ENCODE assay signal across 1 cellular context in the genomic region with DNA sequence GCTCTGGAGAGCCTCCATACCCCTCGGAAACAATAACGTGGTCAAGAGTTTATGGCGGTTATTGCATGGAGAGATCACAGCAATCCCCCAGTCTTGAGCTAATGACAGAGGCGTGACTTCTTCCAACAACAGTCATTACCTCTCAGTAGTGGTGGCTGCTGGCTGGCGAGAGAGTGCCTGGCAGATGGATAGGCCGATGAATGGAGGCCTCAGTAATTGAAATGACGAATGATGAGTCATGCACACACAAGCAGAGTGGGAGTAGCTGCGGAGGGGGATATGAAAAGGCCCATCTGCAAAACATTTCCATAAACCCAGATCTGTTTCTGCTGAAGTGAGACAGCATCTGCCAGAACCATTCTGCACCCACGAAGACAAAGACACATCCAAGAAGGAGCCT.
TF ChIP-seq lines count a peak whose summit lies in the region.

No MANE protein-coding gene starts in this region.

TF ChIP-seq in K562, 482 proteins besides CTCF, POLR2A, EP300 and RAD21 (continued from another document):
- TF ChIP-seq, protein P1, sequence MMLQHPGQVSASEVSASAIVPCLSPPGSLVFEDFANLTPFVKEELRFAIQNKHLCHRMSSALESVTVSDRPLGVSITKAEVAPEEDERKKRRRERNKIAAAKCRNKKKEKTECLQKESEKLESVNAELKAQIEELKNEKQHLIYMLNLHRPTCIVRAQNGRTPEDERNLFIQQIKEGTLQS (IDR thresholded peaks at IDR 0.05) = peak; percentile 60
- TF ChIP-seq, protein P1 (CRISPR knock-in tag; conservative IDR thresholded peaks at IDR 0.05) = no peak
- no peak for TF ChIP-seq ADNP (tag; IDR thresholded peaks at IDR 0.05)
- TF ChIP-seq, protein P2, sequence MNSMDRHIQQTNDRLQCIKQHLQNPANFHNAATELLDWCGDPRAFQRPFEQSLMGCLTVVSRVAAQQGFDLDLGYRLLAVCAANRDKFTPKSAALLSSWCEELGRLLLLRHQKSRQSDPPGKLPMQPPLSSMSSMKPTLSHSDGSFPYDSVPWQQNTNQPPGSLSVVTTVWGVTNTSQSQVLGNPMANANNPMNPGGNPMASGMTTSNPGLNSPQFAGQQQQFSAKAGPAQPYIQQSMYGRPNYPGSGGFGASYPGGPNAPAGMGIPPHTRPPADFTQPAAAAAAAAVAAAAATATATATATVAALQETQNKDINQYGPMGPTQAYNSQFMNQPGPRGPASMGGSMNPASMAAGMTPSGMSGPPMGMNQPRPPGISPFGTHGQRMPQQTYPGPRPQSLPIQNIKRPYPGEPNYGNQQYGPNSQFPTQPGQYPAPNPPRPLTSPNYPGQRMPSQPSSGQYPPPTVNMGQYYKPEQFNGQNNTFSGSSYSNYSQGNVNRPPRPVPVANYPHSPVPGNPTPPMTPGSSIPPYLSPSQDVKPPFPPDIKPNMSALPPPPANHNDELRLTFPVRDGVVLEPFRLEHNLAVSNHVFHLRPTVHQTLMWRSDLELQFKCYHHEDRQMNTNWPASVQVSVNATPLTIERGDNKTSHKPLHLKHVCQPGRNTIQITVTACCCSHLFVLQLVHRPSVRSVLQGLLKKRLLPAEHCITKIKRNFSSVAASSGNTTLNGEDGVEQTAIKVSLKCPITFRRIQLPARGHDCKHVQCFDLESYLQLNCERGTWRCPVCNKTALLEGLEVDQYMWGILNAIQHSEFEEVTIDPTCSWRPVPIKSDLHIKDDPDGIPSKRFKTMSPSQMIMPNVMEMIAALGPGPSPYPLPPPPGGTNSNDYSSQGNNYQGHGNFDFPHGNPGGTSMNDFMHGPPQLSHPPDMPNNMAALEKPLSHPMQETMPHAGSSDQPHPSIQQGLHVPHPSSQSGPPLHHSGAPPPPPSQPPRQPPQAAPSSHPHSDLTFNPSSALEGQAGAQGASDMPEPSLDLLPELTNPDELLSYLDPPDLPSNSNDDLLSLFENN (IDR thresholded peaks at IDR 0.05; ENCODE audit: low read depth in 2 of 2, low read length in 2 of 2) = no peak
